25 cellular contexts compared by ENCODE assay signal in the genomic region with DNA sequence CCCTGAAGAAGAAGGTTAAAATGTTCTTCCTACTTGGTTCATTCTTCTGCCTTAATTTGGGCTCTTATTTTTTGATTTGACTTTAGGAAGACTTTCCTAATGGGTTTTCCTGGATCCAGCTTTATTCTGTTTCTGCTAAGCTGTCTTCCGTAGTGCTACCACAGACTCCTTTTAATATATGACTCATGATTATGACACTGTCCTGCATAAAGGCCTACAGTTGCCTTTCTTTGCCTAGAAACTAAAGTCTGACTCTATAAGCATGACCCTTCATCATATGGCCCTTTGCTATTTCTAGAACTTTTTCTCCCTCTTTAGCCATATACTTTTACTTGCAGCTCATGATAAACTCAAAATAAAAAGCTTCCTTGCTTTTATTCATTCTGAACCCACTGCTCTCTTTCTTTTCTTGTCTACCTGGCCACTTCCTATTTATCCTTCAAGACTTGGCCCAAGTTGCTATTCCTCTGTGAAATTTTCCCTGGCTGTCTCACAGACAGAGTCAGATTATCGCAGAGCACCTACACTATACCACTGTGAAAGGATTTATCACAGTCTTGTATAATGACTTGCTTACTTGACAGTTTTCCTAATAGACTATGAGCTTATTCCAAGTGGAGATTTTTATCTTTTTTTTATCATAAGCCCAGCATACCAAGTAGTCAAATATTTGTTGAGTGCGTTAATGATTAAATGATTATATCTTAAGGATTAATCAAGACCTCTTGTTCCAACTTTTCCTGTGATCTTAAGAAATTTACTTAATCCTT. TPM values are rescaled to one million over a fixed set of nuclear protein-coding genes. Genes with fewer than 3 reads are reported as not detected.
A peak's percentile ranks its signal among the peaks of the same experiment; 100 is the strongest.
DNase-seq lines count a peak whose midpoint lies in the region; ATAC-seq and TF ChIP-seq lines count a peak whose summit lies in the region.
"Had no signal": no experiment of that assay in that cellular context is flagged by ENCODE, and none has a peak within 500 bp of the region (broad histone marks: within the 10 kb centered on the region; RNA-seq: fewer than 3 reads in every experiment).

No MANE protein-coding gene starts in this region.

- DNase-seq in HCEC 1CT (peak; percentile 31), SK-N-SH (no peak), fibroblast of mammary gland (ENCODE audit: low read depth) (peak; percentile 19), progenitor cell of endocrine pancreas (ENCODE audit: low spot score, unreplicated experiment) (no peak), NCI-H2081 (lab: John Stamatoyannopoulos, UW) (no peak), NCI-H2196 treated with DMSO at 0.1 percent for 48 hours (lab: John Stamatoyannopoulos, UW; ENCODE audit: unreplicated experiment) (no peak), left cardiac atrium (no peak)
- no peak for DNase-seq in activated CD4-positive, alpha-beta T cell treated with anti-CD3 and anti-CD28 coated beads, Interleukin-2, amount 50 U/mL, for 4 hours
- DNase-seq: activated CD4-positive, alpha-beta T cell treated with anti-CD3 and anti-CD28 coated beads, Interleukin-2, amount 50 U/mL, for 48 hours; activated T-cell treated with anti-CD3 and anti-CD28 coated beads for 4 hours; amniotic stem cell; cerebellar nuclear complex; esophagus squamous epithelium; head of caudate nucleus; KG1; naive B cell; NCI-H1105 treated with DMSO at 0.1 percent for 48 hours; NCI-H345; right lobe of liver; RPMI8226; stimulated activated naive B cell treated with anti-CD40 and anti-IgM and Interleukin-4, amounts not matched to agents 10 μg/mL and 1 μg/mL and 100 μg/mL, for 72 hours; WERI-Rb-1 had no signal

- peaks cover 7% of the 10 kb centered on the region; the same call in 1 of the 2 replicates for H4K20me1 ChIP-seq in SK-N-SH (ENCODE audit: insufficient read depth)

- peaks cover 10% of the 10 kb centered on the region for H3K4me1 Mint-ChIP-seq in progenitor cell of endocrine pancreas (ENCODE audit: low read depth)
- H3K4me1 Mint-ChIP-seq: naive B cell had no signal

- H3K27me3 ChIP-seq in SK-N-SH (ENCODE audit: insufficient read depth), result no peaks in the 10 kb centered on the region
- H3K27me3 ChIP-seq: esophagus squamous epithelium, right lobe of liver, tibial nerve had no signal

- H3K27ac ChIP-seq in SK-N-SH (ENCODE audit: low read depth in 2 of 2, low read length in 1 of 2), result no peak overlapping the region
- H3K27ac ChIP-seq: esophagus squamous epithelium, right lobe of liver, tibial nerve, WERI-Rb-1 had no signal

- peaks cover 30% of the 10 kb centered on the region for H3K36me3 Mint-ChIP-seq in progenitor cell of endocrine pancreas (ENCODE audit: insufficient read depth)

- H3K36me3 ChIP-seq in SK-N-SH (replicated peaks in 1 of 2; ENCODE audit: control insufficient read depth in 1 of 2, insufficient read depth in 2 of 2, low read length in 1 of 2), result peaks cover 35 to 81% of the 10 kb centered on the region in 2 experiments

- H3K9me3 ChIP-seq in SK-N-SH, result no peaks in the 10 kb centered on the region
- H3K9me3 ChIP-seq: esophagus squamous epithelium, right lobe of liver, tibial nerve had no signal

- no peaks in the 10 kb centered on the region for H3K9me3 Mint-ChIP-seq in progenitor cell of endocrine pancreas (ENCODE audit: low read depth)
- H3K9me3 Mint-ChIP-seq: naive B cell; stimulated activated naive B cell treated with anti-CD40 and anti-IgM and Interleukin-4, amounts not matched to agents 10 μg/mL and 1 μg/mL and 100 μg/mL, for 72 hours; T-helper 1 cell treated with Interleukin-12 subunit alpha and Interleukin-12 subunit beta and Interleukin-4 antibody, amounts not matched to agents 30 μg/mL and 1 μg/mL, for 36 hours had no signal

- no peaks in the 10 kb centered on the region for H3K27me3 Mint-ChIP-seq in progenitor cell of endocrine pancreas
- H3K27me3 Mint-ChIP-seq: naive B cell; stimulated activated naive B cell treated with anti-CD40 and anti-IgM and Interleukin-4, amounts not matched to agents 10 μg/mL and 1 μg/mL and 100 μg/mL, for 72 hours had no signal

- TF ChIP-seq CTCF in SK-N-SH (IDR thresholded peaks at IDR 0.05) (no peak), fibroblast of mammary gland (conservative IDR thresholded peaks at IDR 0.05; ENCODE audit: control insufficient read depth, insufficient read depth, low read depth, low read length) (no peak), progenitor cell of endocrine pancreas (IDR thresholded peaks at IDR 0.05; ENCODE audit: unreplicated experiment) (no peak)

- H3K4me3 ChIP-seq in SK-N-SH (ENCODE audit: low read depth in 2 of 2, low read length in 1 of 2) (no peak overlapping the region), fibroblast of mammary gland (ENCODE audit: control insufficient read depth, low read depth, low read length) (no peak overlapping the region)
- H3K4me3 ChIP-seq: esophagus squamous epithelium, lung, right lobe of liver, tibial nerve had no signal

- peak overlapping the region; percentile 26 for H3K27ac Mint-ChIP-seq in progenitor cell of endocrine pancreas
- H3K27ac Mint-ChIP-seq: stimulated activated naive B cell treated with anti-CD40 and anti-IgM and Interleukin-4, amounts not matched to agents 10 μg/mL and 1 μg/mL and 100 μg/mL, for 72 hours; T-helper 1 cell treated with Interleukin-12 subunit alpha and Interleukin-12 subunit beta and Interleukin-4 antibody, amounts not matched to agents 30 μg/mL and 1 μg/mL, for 36 hours had no signal

- TF ChIP-seq EP300 in SK-N-SH (IDR thresholded peaks at IDR 0.05; ENCODE audit: borderline replicate concordance in 1 of 2, low read depth in 1 of 2, low read length in 1 of 2), result no peak

- no peak overlapping the region for H3K4me3 Mint-ChIP-seq in progenitor cell of endocrine pancreas (ENCODE audit: low read depth)
- H3K4me3 Mint-ChIP-seq: naive B cell; stimulated activated naive B cell treated with anti-CD40 and anti-IgM and Interleukin-4, amounts not matched to agents 10 μg/mL and 1 μg/mL and 100 μg/mL, for 72 hours; T-helper 1 cell treated with Interleukin-12 subunit alpha and Interleukin-12 subunit beta and Interleukin-4 antibody, amounts not matched to agents 30 μg/mL and 1 μg/mL, for 36 hours had no signal

- H2AFZ ChIP-seq in SK-N-SH (ENCODE audit: low read depth), result no peak overlapping the region

- peaks cover 4% of the 10 kb centered on the region; the same call in 1 of the 2 replicates for H3K79me2 ChIP-seq in SK-N-SH (ENCODE audit: insufficient read depth)

- H3F3A ChIP-seq in SK-N-SH (replicated peaks; ENCODE audit: insufficient read depth), result no peaks in the 10 kb centered on the region

- TF ChIP-seq RAD21 in SK-N-SH (IDR thresholded peaks at IDR 0.05; ENCODE audit: low read length), result no peak

- no peak for ATAC-seq in left cardiac atrium
- ATAC-seq: stimulated activated naive B cell treated with anti-CD40 and anti-IgM and Interleukin-4, amounts not matched to agents 10 μg/mL and 1 μg/mL and 100 μg/mL, for 72 hours had no signal

- 78% methylated on average over 3 of the region's 3 CpGs for WGBS in SK-N-SH (ENCODE audit: low lambda C conversion rate)

- no peaks in the 10 kb centered on the region for H3K4me1 ChIP-seq in SK-N-SH (ENCODE audit: control insufficient read depth in 1 of 2, insufficient read depth in 2 of 2, low read depth in 1 of 2, low read length in 1 of 2)
- H3K4me1 ChIP-seq: esophagus squamous epithelium, tibial nerve had no signal

- CTCF ChIA-PET in SK-N-SH (lab: Yijun Ruan, JAX), result interaction anchor here (0.6 to 1.4 kb wide), 3 partner anchors 10 to 579 kb away, joined by 3 to 4 read pairs (median 4); no protein-coding TSS in a partner anchor

- H3K9me2 ChIP-seq in SK-N-SH, result no peaks in the 10 kb centered on the region

- H3K4me2 ChIP-seq in SK-N-SH, result no peak overlapping the region

- H3K9ac ChIP-seq in SK-N-SH, result no peak overlapping the region

- POLR2A ChIA-PET in SK-N-SH (lab: Yijun Ruan, JAX), result no interaction called here

- intact Hi-C loops in left cardiac atrium (cut with DNase I), result no loop called here

TF ChIP-seq in SK-N-SH, 30 proteins besides CTCF, POLR2A, EP300 and RAD21:
- TF ChIP-seq FOSL2 (IDR thresholded peaks at IDR 0.05; ENCODE audit: borderline replicate concordance, low read depth) (0 out of 2 replicates have a peak, but pooled peaks have one; percentile 10), JUND (IDR thresholded peaks at IDR 0.05) (no peak)

RNA-seq across cellular contexts. Expression of gene TBCEL, which starts 24.7 kb away (rescaled TPM):
- 5.9 and 8.4 TPM in 2 replicates for polyA plus RNA-seq in SK-N-SH (2012; rRNA removed)
- polyA plus RNA-seq in SK-N-SH (2012; cell fraction: cytosol; rRNA removed), result 9.1 and 9.8 TPM in 2 replicates
- polyA plus RNA-seq in SK-N-SH (2012; cell fraction: nucleus; rRNA removed), result 6.2 and 18.1 TPM in 2 replicates
- total RNA-seq in progenitor cell of endocrine pancreas (28.6 and 28.9 TPM in 2 replicates), left cardiac atrium (10 to 100 TPM; 36.9 to 43.8 TPM)

RNA-seq across cellular contexts. Expression of gene TECTA, which starts 52.4 kb away (rescaled TPM):
- 0.58 and 0.88 TPM in 2 replicates for polyA plus RNA-seq in SK-N-SH (2012; rRNA removed)
- polyA plus RNA-seq in SK-N-SH (2012; cell fraction: cytosol; rRNA removed), result 0.24 and 0.33 TPM in 2 replicates
- 2.5 and 2.6 TPM in 2 replicates for polyA plus RNA-seq in SK-N-SH (2012; cell fraction: nucleus; rRNA removed)
- 2.0 and 2.3 TPM in 2 replicates for total RNA-seq in progenitor cell of endocrine pancreas
- total RNA-seq in left cardiac atrium, result 1 to 10 TPM in 1 of 2 donors, under 1 TPM in 1; 0.59 to 4.2 TPM

Comparison
In these comparisons a context has a peak if more than half of its experiments do, and no peak if none do; other contexts are left out.
1. DNase-seq: peak in HCEC 1CT (single experiment) and fibroblast of mammary gland (single experiment); none in SK-N-SH (single experiment), progenitor cell of endocrine pancreas (single experiment), activated CD4-positive, alpha-beta T cell treated with anti-CD3 and anti-CD28 coated beads, Interleukin-2, amount 50 U/mL, for 4 hours (0 of 2), NCI-H2081 (0 of 2), NCI-H2196 treated with DMSO at 0.1 percent for 48 hours (single experiment) and left cardiac atrium (single experiment).